ENCODE assay signal across 17 cellular contexts in genomic region chr11:118625036-118625690, GRCh38. TPM values are rescaled to one million over a fixed set of nuclear protein-coding genes. Genes with fewer than 3 reads are reported as not detected.
A peak's percentile ranks its signal among the peaks of the same experiment; 100 is the strongest.
DNase-seq lines count a peak whose midpoint lies in the region; ATAC-seq, FAIRE-seq and TF ChIP-seq lines count a peak whose summit lies in the region.
"Had no signal": no experiment of that assay in that cellular context is flagged by ENCODE, and none has a peak within 500 bp of the region (broad histone marks: within the 10 kb centered on the region; RNA-seq: fewer than 3 reads in every experiment).

No MANE protein-coding gene starts in this region.

- H3K9me3 ChIP-seq in A549: no peaks in the 10 kb centered on the region
- H3K9me3 ChIP-seq: vagina had no signal

- 67% methylated on average over 2 of the region's 6 CpGs for WGBS in A549 (ENCODE audit: missing lambda C conversion rate)

- no peak for DNase-seq in A549 (ENCODE audit: low read depth in 1 of 2, low spot score in 1 of 2)
- DNase-seq in NCI-H2029 (lab: John Stamatoyannopoulos, UW): peak; percentile 89
- no peak for DNase-seq in bronchial epithelial cell (ENCODE audit: low read depth)
- DNase-seq in myocyte (ENCODE audit: low read depth): peak; percentile 61
- DNase-seq in D341Med (ENCODE audit: low spot score): no peak
- DNase-seq in GM12892 (ENCODE audit: insufficient read length): no peak
- DNase-seq in activated CD4-positive, CD25-positive, alpha-beta regulatory T cell (lab: John Stamatoyannopoulos, UW): no peak
- DNase-seq: activated CD4-positive, alpha-beta T cell treated with anti-CD3 and anti-CD28 coated beads for 36 hours; activated naive CD8-positive, alpha-beta T cell treated with anti-CD3 and anti-CD28 coated beads, Interleukin-2, amount 10 ng/mL, durations not matched to agents 7 days and 5 days; KG1; stimulated activated CD4-positive, alpha-beta T cell treated with anti-CD3 and anti-CD28 coated beads, Interleukin-2, amount 100 ng/mL, for 48 hours had no signal

- no peaks in the 10 kb centered on the region for H3K27me3 ChIP-seq in bronchial epithelial cell (ENCODE audit: control insufficient read depth, insufficient read depth, low read length)
- H3K27me3 ChIP-seq: neural progenitor cell, vagina had no signal

- 0 out of 3 replicates have a peak overlapping the region, but pooled peaks have one; percentile 16 for H3K4me2 ChIP-seq in A549
- H3K4me2 ChIP-seq: neural progenitor cell had no signal

- POLR2A ChIA-PET in A549 (lab: Yijun Ruan, JAX): no interaction called here

- no peak for TF ChIP-seq POLR2A in A549 (IDR thresholded peaks at IDR 0.05; ENCODE audit: low read length)
- TF ChIP-seq POLR2A in GM12892 (IDR thresholded peaks at IDR 0.05; ENCODE audit: low read depth, low read length): no peak

- TF ChIP-seq CTCF in A549 (IDR thresholded peaks at IDR 0.05) (no peak), bronchial epithelial cell (IDR thresholded peaks at IDR 0.05; ENCODE audit: insufficient read depth, low read length, severe bottlenecking) (no peak)

- H3K4me1 ChIP-seq in A549: peaks cover 51% of the 10 kb centered on the region

- H3K27ac ChIP-seq in A549: peak overlapping the region in 1 of 2 experiments; percentile 92; a peak in 1 of 6 replicates
- H3K27ac ChIP-seq: neural progenitor cell, vagina had no signal

- peaks cover 13% of the 10 kb centered on the region for H3K36me3 ChIP-seq in bronchial epithelial cell (ENCODE audit: control insufficient read depth, insufficient read depth, low read length)
- H3K36me3 ChIP-seq: neural progenitor cell had no signal

- FAIRE-seq in A549 (lab: Jason Lieb, UNC) (no peak), bronchial epithelial cell (lab: Jason Lieb, UNC) (peak; percentile 62), GM12892 (lab: Jason Lieb, UNC) (no peak)

- no peak for TF ChIP-seq RAD21 in A549 (conservative IDR thresholded peaks at IDR 0.05 in 1 of 2, IDR thresholded peaks at IDR 0.05 in 1 of 2)

- H3K4me3 ChIP-seq in A549: no peak overlapping the region
- no peak overlapping the region for H3K4me3 ChIP-seq in bronchial epithelial cell (ENCODE audit: low read depth, low read length)
- H3K4me3 ChIP-seq: neural progenitor cell, vagina had no signal

- TF ChIP-seq EP300 in A549 (IDR thresholded peaks at IDR 0.05): no peak

- CTCF ChIA-PET in A549 (lab: Yijun Ruan, JAX): interaction anchor here (0.6 to 20.3 kb wide), 3 partner anchors 14 to 30 kb away, joined by 3 to 224 read pairs (median 9); partner anchors contain the start of gene PHLDB1

- ATAC-seq in A549 (no peak), GM21360 (IDR thresholded peaks at IDR 0.05; ENCODE audit: unreplicated experiment) (no peak)
- ATAC-seq: activated CD4-positive, alpha-beta T cell treated with anti-CD3 and anti-CD28 coated beads for 36 hours; left lobe of liver; sciatic nerve had no signal

TF ChIP-seq in A549, 52 proteins besides CTCF, POLR2A, EP300 and RAD21:
- TF ChIP-seq SMC3 (IDR thresholded peaks at IDR 0.05) (no peak), RNF2 (IDR thresholded peaks at IDR 0.05; ENCODE audit: borderline replicate concordance, low read depth) (no peak)

RNA-seq across cellular contexts. Expression of gene PHLDB1, which starts 17.7 kb away (rescaled TPM):
- polyA plus RNA-seq in A549 (2011; rRNA removed) (5.9 and 7.7 TPM in 2 replicates), A549 (2017; fragmentation: RNase III; extraction: RNeasy Plus Mini Kit Qiagen cat#74134 plus additional on column Dnase treatment) (17.9 to 20.0 TPM (median 19.4 TPM) in 3 replicates)
- polyA plus RNA-seq in A549 (2012; cell fraction: cytosol; rRNA removed): 7.3 and 9.7 TPM in 2 replicates
- 32.2 and 36.0 TPM in 2 replicates for polyA plus RNA-seq in A549 (2012; cell fraction: nucleus; rRNA removed)
- 12.2 and 15.2 TPM in 2 replicates for polyA minus RNA-seq in A549 (2011; rRNA and poly(A)+ RNA removed)
- total RNA-seq in bronchial epithelial cell (13.3 and 22.6 TPM in 2 replicates), myocyte (135 and 173 TPM in 2 replicates)
- 288 TPM for polyA plus RNA-seq in myocyte (2012)
- not detected for polyA plus RNA-seq in GM12892 (2012; ENCODE audit: missing spikeins)

RNA-seq across cellular contexts. Expression of gene ARCN1, which starts 53.0 kb away (rescaled TPM):
- polyA plus RNA-seq in A549 (2011; rRNA removed) (140 and 150 TPM in 2 replicates), A549 (2017; fragmentation: RNase III; extraction: RNeasy Plus Mini Kit Qiagen cat#74134 plus additional on column Dnase treatment) (88.7 to 93.3 TPM (median 91.0 TPM) in 3 replicates)
- 56.4 and 62.8 TPM in 2 replicates for polyA plus RNA-seq in A549 (2012; cell fraction: cytosol; rRNA removed)
- polyA plus RNA-seq in A549 (2012; cell fraction: nucleus; rRNA removed): 24.5 and 25.7 TPM in 2 replicates
- 63.8 and 65.4 TPM in 2 replicates for polyA minus RNA-seq in A549 (2011; rRNA and poly(A)+ RNA removed)
- total RNA-seq in bronchial epithelial cell (66.7 and 79.2 TPM in 2 replicates), myocyte (110 and 132 TPM in 2 replicates)
- 131 TPM for polyA plus RNA-seq in myocyte (2012)
- 74.9 TPM for polyA plus RNA-seq in GM12892 (2012; ENCODE audit: missing spikeins)

RNA-seq across cellular contexts. Expression of gene TREH, which starts 54.3 kb away (rescaled TPM):
- polyA plus RNA-seq in A549 (2011; rRNA removed) (not detected in 2 replicates), A549 (2017; fragmentation: RNase III; extraction: RNeasy Plus Mini Kit Qiagen cat#74134 plus additional on column Dnase treatment) (0.03 to 0.06 TPM in 2 of 3 replicates, not detected in the other)
- polyA plus RNA-seq in A549 (2012; cell fraction: cytosol; rRNA removed): not detected in 2 replicates
- polyA plus RNA-seq in A549 (2012; cell fraction: nucleus; rRNA removed): not detected in 2 replicates
- not detected in 2 replicates for polyA minus RNA-seq in A549 (2011; rRNA and poly(A)+ RNA removed)
- total RNA-seq in bronchial epithelial cell (not detected in 2 replicates), myocyte (not detected in 2 replicates)
- 2.5 TPM for polyA plus RNA-seq in myocyte (2012)
- polyA plus RNA-seq in GM12892 (2012; ENCODE audit: missing spikeins): not detected
- total RNA-seq: activated CD4-positive, alpha-beta T cell treated with anti-CD3 and anti-CD28 coated beads for 36 hours; activated naive CD8-positive, alpha-beta T cell treated with anti-CD3 and anti-CD28 coated beads, Interleukin-2, amount 10 ng/mL, durations not matched to agents 7 days and 5 days; dermis blood vessel endothelial cell; sciatic nerve had no signal

RNA-seq across cellular contexts. Expression of gene IFT46, which starts 59.4 kb away (rescaled TPM):
- polyA plus RNA-seq in A549 (2011; rRNA removed): 34.4 and 35.3 TPM in 2 replicates
- polyA plus RNA-seq in A549 (2012; cell fraction: cytosol; rRNA removed): 13.9 and 16.0 TPM in 2 replicates
- 9.6 and 13.0 TPM in 2 replicates for polyA plus RNA-seq in A549 (2012; cell fraction: nucleus; rRNA removed)
- 14.4 to 17.1 TPM (median 15.5 TPM) in 3 replicates for polyA plus RNA-seq in A549 (2017; fragmentation: RNase III; extraction: RNeasy Plus Mini Kit Qiagen cat#74134 plus additional on column Dnase treatment)
- 21.0 and 22.1 TPM in 2 replicates for polyA minus RNA-seq in A549 (2011; rRNA and poly(A)+ RNA removed)
- 19.8 and 21.3 TPM in 2 replicates for total RNA-seq in bronchial epithelial cell
- 26.0 and 41.3 TPM in 2 replicates for total RNA-seq in myocyte
- 27.8 TPM for polyA plus RNA-seq in myocyte (2012)
- 17.1 TPM for polyA plus RNA-seq in GM12892 (2012; ENCODE audit: missing spikeins)

Comparison
In these comparisons a context has a peak if more than half of its experiments do, and no peak if none do; other contexts are left out.
1. DNase-seq: peak in NCI-H2029 (single experiment) and myocyte (single experiment); none in A549 (0 of 2), bronchial epithelial cell (single experiment), D341Med (single experiment), GM12892 (single experiment) and activated CD4-positive, CD25-positive, alpha-beta regulatory T cell (0 of 4).